8 cellular contexts compared by ENCODE assay signal in the genomic region with DNA sequence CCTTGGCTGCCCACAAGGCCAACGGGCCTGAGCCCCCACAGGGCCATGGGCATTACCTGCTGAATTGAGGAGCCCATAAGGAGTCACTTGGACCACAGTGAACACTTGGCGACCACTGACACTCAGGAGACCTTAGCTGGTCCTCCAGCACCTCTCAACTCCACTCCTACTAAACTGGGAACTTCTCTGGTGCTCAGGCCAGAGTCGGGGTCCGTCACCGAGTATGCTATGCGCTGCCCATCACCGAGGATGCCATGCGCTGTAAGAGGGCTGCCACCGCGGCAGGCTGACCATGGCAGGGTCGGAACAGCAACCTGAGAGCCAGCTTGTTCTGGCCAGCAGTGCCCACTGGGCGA. TPM values are rescaled to one million over a fixed set of nuclear protein-coding genes. Genes with fewer than 3 reads are reported as not detected.
DNase-seq lines count a peak whose midpoint lies in the region; ATAC-seq and TF ChIP-seq lines count a peak whose summit lies in the region.

No MANE protein-coding gene starts in this region.

- H3K4me1 ChIP-seq in HCT116 (ENCODE audit: control insufficient read depth in 1 of 2, insufficient read depth in 2 of 2, low read length in 2 of 2): peaks cover 35 to 52% of the 10 kb centered on the region in 2 experiments
- H3K4me1 ChIP-seq in left ventricle myocardium inferior: peaks cover 84% of the 10 kb centered on the region
- peaks cover 40% of the 10 kb centered on the region for H3K4me1 ChIP-seq in smooth muscle cell (ENCODE audit: low read depth)

- no peaks in the 10 kb centered on the region for H3K9me2 ChIP-seq in HCT116 (ENCODE audit: insufficient read depth)

- WGBS in smooth muscle cell (ENCODE audit: low lambda C conversion rate): 85% methylated on average over 12 of the region's 12 CpGs

- peaks cover 22 to 33% of the 10 kb centered on the region in 2 experiments; a peak in 3 of 4 replicates for H3K36me3 ChIP-seq in HCT116 (ENCODE audit: control insufficient read depth in 1 of 2, insufficient read depth in 2 of 2, low read length in 2 of 2)
- H3K36me3 ChIP-seq in left ventricle myocardium inferior: peaks cover 33% of the 10 kb centered on the region
- H3K36me3 ChIP-seq in smooth muscle cell (ENCODE audit: low read depth): no peaks in the 10 kb centered on the region

- BruUV-seq in HCT116 (replicated peaks; lab: Mats Ljungman, UMichigan): TSS peak; percentile 51

- H3K9ac ChIP-seq in HCT116 (ENCODE audit: low read length): peak overlapping the region; percentile 97
- H3K9ac ChIP-seq in smooth muscle cell (ENCODE audit: low read depth): peak overlapping the region; percentile 99

- peak overlapping the region; percentile 99 for H3K27ac ChIP-seq in HCT116 (ENCODE audit: low read depth, low read length)
- H3K27ac ChIP-seq in left ventricle myocardium inferior (replicated peaks): peak overlapping the region; percentile 98
- H3K27ac ChIP-seq in smooth muscle cell (ENCODE audit: low read depth): peak overlapping the region; percentile 100

- TF ChIP-seq POLR2A in HCT116 (IDR thresholded peaks at IDR 0.05; ENCODE audit: borderline replicate concordance, extremely low read depth, insufficient read depth, insufficient read length): no peak

- H3K4me3 Mint-ChIP-seq in activated B cell treated with CpG ODN at 0.5 μM for 24 hours: peak overlapping the region; percentile 83

- TF ChIP-seq RAD21 in HCT116 (IDR thresholded peaks at IDR 0.05; ENCODE audit: low read depth): no peak

- H3K9me3 ChIP-seq in HCT116 (ENCODE audit: control insufficient read depth in 1 of 2, insufficient read depth in 1 of 2, low read depth in 1 of 2, low read length in 2 of 2) (no peaks in the 10 kb centered on the region), left ventricle myocardium inferior (replicated peaks) (no peaks in the 10 kb centered on the region), smooth muscle cell (replicated peaks; ENCODE audit: low read depth) (no peaks in the 10 kb centered on the region)

- no peaks in the 10 kb centered on the region for H3K27me3 ChIP-seq in HCT116 (ENCODE audit: insufficient read depth, low read length)
- no peaks in the 10 kb centered on the region for H3K27me3 ChIP-seq in left ventricle myocardium inferior (ENCODE audit: low read depth)
- no peaks in the 10 kb centered on the region for H3K27me3 ChIP-seq in smooth muscle cell (ENCODE audit: low read depth)

- H4K20me1 ChIP-seq in HCT116 (ENCODE audit: insufficient read depth) (peaks cover 12% of the 10 kb centered on the region; the same call in 1 of the 2 replicates), smooth muscle cell (ENCODE audit: low read depth) (peaks cover 40% of the 10 kb centered on the region)

- RAD21 ChIA-PET in HCT116 (lab: Charles Lee; ENCODE audit: low non-redundant PET in 1 of 2, low total read pairs in 2 of 2, uncharacterized antibody in 2 of 2, unreplicated experiment in 2 of 2): interaction anchor here in 1 of 2 experiments (1.2 kb wide), 1 partner anchor 13 kb away, joined by 3 read pairs; the partner anchor contains the start of gene MGAT4B

- peaks cover 23% of the 10 kb centered on the region for H3F3A ChIP-seq in smooth muscle cell (ENCODE audit: low read depth)

- no peaks in the 10 kb centered on the region for H3K27me3 Mint-ChIP-seq in activated B cell treated with CpG ODN at 0.5 μM for 24 hours

- peaks cover 37% of the 10 kb centered on the region for H3K36me3 Mint-ChIP-seq in activated B cell treated with CpG ODN at 0.5 μM for 24 hours (ENCODE audit: low read depth)

- peaks cover 67% of the 10 kb centered on the region for H3K4me1 Mint-ChIP-seq in activated B cell treated with CpG ODN at 0.5 μM for 24 hours

- CTCF ChIA-PET in HCT116 (lab: Charles Lee) (interaction anchor here (0.6 to 2.2 kb wide), 2 partner anchors 18 to 24 kb away, joined by 4 to 8 read pairs; no protein-coding TSS in a partner anchor), activated B cell treated with CpG ODN at 0.5 μM for 24 hours (lab: Charles Lee) (interaction anchor here (1.0 to 2.5 kb wide), 3 partner anchors 18 to 155 kb away, joined by 3 to 16 read pairs (median 3); no protein-coding TSS in a partner anchor)

- no peaks in the 10 kb centered on the region for H3K9me3 Mint-ChIP-seq in activated B cell treated with CpG ODN at 0.5 μM for 24 hours

- TF ChIP-seq CTCF in HCT116 (IDR thresholded peaks at IDR 0.05 in 2 of 3, conservative IDR thresholded peaks at IDR 0.05 in 1 of 3; ENCODE audit: borderline replicate concordance in 1 of 3, insufficient read depth in 1 of 3, low read depth in 2 of 3, low read length in 2 of 3): no peak
- TF ChIP-seq CTCF in activated B cell treated with CpG ODN at 0.5 μM for 24 hours (IDR thresholded peaks at IDR 0.05): no peak
- no peak for TF ChIP-seq CTCF in left ventricle myocardium inferior (IDR thresholded peaks at IDR 0.05; ENCODE audit: borderline replicate concordance)
- TF ChIP-seq CTCF in smooth muscle cell (IDR thresholded peaks at IDR 0.05; ENCODE audit: borderline replicate concordance, insufficient read depth, poor library complexity, severe bottlenecking): no peak
- no peak for TF ChIP-seq CTCF in GM10266 (IDR thresholded peaks at IDR 0.05; ENCODE audit: control insufficient read depth, insufficient read depth, low read depth, missing control alignments)

- H3K4me2 ChIP-seq in HCT116 (ENCODE audit: low read length): peak overlapping the region; percentile 94
- H3K4me2 ChIP-seq in smooth muscle cell: peak overlapping the region; percentile 96

- ATAC-seq in HCT116 (peak; percentile 7), activated B cell treated with CpG ODN at 0.5 μM for 24 hours (ENCODE audit: low read depth) (no peak), GM21529 (IDR thresholded peaks at IDR 0.05; ENCODE audit: unreplicated experiment) (no peak)

- no peak for DNase-seq in HCT116 (ENCODE audit: low read depth, low spot score)
- DNase-seq in activated B cell treated with CpG ODN at 0.5 μM for 24 hours: peak; percentile 46
- no peak for DNase-seq in left ventricle myocardium inferior
- no peak for DNase-seq in smooth muscle cell (lab: John Stamatoyannopoulos, UW; ENCODE audit: unreplicated experiment)
- DNase-seq in DMS114 treated with DMSO at 0.1 percent for 48 hours (lab: John Stamatoyannopoulos, UW; ENCODE audit: unreplicated experiment): no peak
- no peak for DNase-seq in GM10266 (ENCODE audit: extremely low spot score)
- DNase-seq in SK-N-DZ (ENCODE audit: low spot score): no peak

- peak overlapping the region; percentile 92 for H3K27ac Mint-ChIP-seq in activated B cell treated with CpG ODN at 0.5 μM for 24 hours

- intact Hi-C loops in HCT116 (cut with micrococcal nuclease): loop anchor here (2.0 kb wide), 2 partner anchors 13 to 39 kb away; partner anchors contain the start of genes MGAT4B and MRNIP
- intact Hi-C loops in activated B cell treated with CpG ODN at 0.5 μM for 24 hours (cut with micrococcal nuclease): loop anchor here (2.0 to 5.0 kb wide), 4 partner anchors 17 to 197 kb away; partner anchors contain the start of genes HNRNPH1 and TBC1D9B
- intact Hi-C loops in left ventricle myocardium inferior (cut with micrococcal nuclease): no loop called here

- POLR2A ChIA-PET in HCT116 (lab: Charles Lee): interaction anchor here (1.0 to 2.5 kb wide), 6 partner anchors 9 to 197 kb away, joined by 3 to 18 read pairs (median 6); partner anchors contain the start of genes HNRNPH1 and MAML1
- POLR2A ChIA-PET in activated B cell treated with CpG ODN at 0.5 μM for 24 hours (lab: Charles Lee): interaction anchor here (0.6 to 5.2 kb wide), 20 partner anchors 9 to 1011 kb away, joined by 3 to 58 read pairs (median 8); partner anchors contain the start of genes HNRNPH1, MAML1, MGAT4B and MRNIP

- H2AFZ ChIP-seq in HCT116 (ENCODE audit: low read depth, low read length, poor library complexity, severe bottlenecking) (no peak overlapping the region), smooth muscle cell (ENCODE audit: low read depth) (no peak overlapping the region)

- H3K79me2 ChIP-seq in HCT116 (ENCODE audit: insufficient read depth, low read length) (peaks cover 43% of the 10 kb centered on the region), smooth muscle cell (ENCODE audit: low read depth) (peaks cover 29% of the 10 kb centered on the region)

- H3K4me3 ChIP-seq in HCT116 (replicated peaks in 1 of 2; ENCODE audit: low read depth in 1 of 2, low read length in 2 of 2): peak overlapping the region; percentile 76 to 87; a peak in 3 of 4 replicates
- peak overlapping the region; percentile 91 for H3K4me3 ChIP-seq in left ventricle myocardium inferior
- peak overlapping the region; percentile 95 for H3K4me3 ChIP-seq in smooth muscle cell

TF ChIP-seq in HCT116, 20 proteins besides CTCF, POLR2A, EP300 and RAD21 (continues in another document):
- TF ChIP-seq TCF7L2 (IDR thresholded peaks at IDR 0.05; ENCODE audit: borderline replicate concordance, extremely low read depth, insufficient read depth, insufficient read length): no peak
- TF ChIP-seq EZH2 (IDR thresholded peaks at IDR 0.05): no peak

RNA-seq across cellular contexts. Expression of gene SQSTM1, which starts 0.6 kb away (rescaled TPM):
- total RNA-seq in HCT116 (2021; ENCODE audit: unreplicated experiment) (299 TPM), activated B cell treated with CpG ODN at 0.5 μM for 24 hours (243 and 252 TPM in 2 replicates), left ventricle myocardium inferior (438 TPM), smooth muscle cell (114 and 129 TPM in 2 replicates)
- 298 and 317 TPM in 2 replicates for polyA plus RNA-seq in HCT116 (2012)
- 159 and 262 TPM in 2 replicates for polyA plus RNA-seq in smooth muscle cell
- polyA plus RNA-seq in SK-N-DZ (2014; cell fraction: cytosol; rRNA removed): 48.1 and 55.0 TPM in 2 replicates
- 63.1 and 73.0 TPM in 2 replicates for polyA plus RNA-seq in SK-N-DZ (2014; cell fraction: nucleus; rRNA removed)

RNA-seq across cellular contexts. Expression of gene MGAT4B, which starts 13.4 kb away (rescaled TPM):
- total RNA-seq in HCT116 (2021; ENCODE audit: unreplicated experiment) (148 TPM), activated B cell treated with CpG ODN at 0.5 μM for 24 hours (73.6 and 85.3 TPM in 2 replicates), left ventricle myocardium inferior (98.7 TPM), smooth muscle cell (60.0 and 60.6 TPM in 2 replicates)
- 85.4 and 95.3 TPM in 2 replicates for polyA plus RNA-seq in HCT116 (2012)
- polyA plus RNA-seq in smooth muscle cell: 121 and 140 TPM in 2 replicates
- polyA plus RNA-seq in SK-N-DZ (2014; cell fraction: cytosol; rRNA removed): 112 and 113 TPM in 2 replicates
- polyA plus RNA-seq in SK-N-DZ (2014; cell fraction: nucleus; rRNA removed): 255 and 338 TPM in 2 replicates

RNA-seq across cellular contexts. Expression of gene LTC4S, which starts 26.3 kb away (rescaled TPM):
- total RNA-seq in HCT116 (2021; ENCODE audit: unreplicated experiment) (5.0 TPM), activated B cell treated with CpG ODN at 0.5 μM for 24 hours (2.6 and 2.7 TPM in 2 replicates), left ventricle myocardium inferior (10.9 TPM), smooth muscle cell (not detected in 2 replicates)
- 0.85 and 1.5 TPM in 2 replicates for polyA plus RNA-seq in HCT116 (2012)
- 0.83 TPM in 1 of 2 replicates, not detected in the other for polyA plus RNA-seq in smooth muscle cell
- not detected in 2 replicates for polyA plus RNA-seq in SK-N-DZ (2014; cell fraction: cytosol; rRNA removed)
- polyA plus RNA-seq in SK-N-DZ (2014; cell fraction: nucleus; rRNA removed): 4.2 and 9.1 TPM in 2 replicates

RNA-seq across cellular contexts. Expression of gene MRNIP, which starts 38.5 kb away (rescaled TPM):
- total RNA-seq in HCT116 (2021; ENCODE audit: unreplicated experiment) (36.2 TPM), activated B cell treated with CpG ODN at 0.5 μM for 24 hours (54.6 and 70.0 TPM in 2 replicates), left ventricle myocardium inferior (13.1 TPM), smooth muscle cell (16.5 and 22.8 TPM in 2 replicates)
- 20.9 and 21.7 TPM in 2 replicates for polyA plus RNA-seq in HCT116 (2012)
- 11.9 and 19.9 TPM in 2 replicates for polyA plus RNA-seq in smooth muscle cell
- polyA plus RNA-seq in SK-N-DZ (2014; cell fraction: cytosol; rRNA removed): 60.7 and 72.9 TPM in 2 replicates
- 207 and 213 TPM in 2 replicates for polyA plus RNA-seq in SK-N-DZ (2014; cell fraction: nucleus; rRNA removed)
